ENCODE assay signal across 16 cellular contexts in genomic region chr14:64194404-64194803, GRCh38.
DNase-seq lines count a peak whose midpoint lies in the region; ATAC-seq and TF ChIP-seq lines count a peak whose summit lies in the region.
"Had no signal": no experiment of that assay in that cellular context is flagged by ENCODE, and none has a peak within 500 bp of the region (broad histone marks: within the 10 kb centered on the region; RNA-seq: fewer than 3 reads in every experiment).

No MANE protein-coding gene starts in this region.

- no peak overlapping the region for H2AFZ ChIP-seq in osteoblast (ENCODE audit: low read length)

- no peak overlapping the region for H2BK15ac ChIP-seq in mesendoderm (replicated peaks; ENCODE audit: low read depth)

- H3K4me1 ChIP-seq in mesendoderm (ENCODE audit: control insufficient read depth, low read depth, low read length): no peaks in the 10 kb centered on the region
- peaks cover 4% of the 10 kb centered on the region for H3K4me1 ChIP-seq in osteoblast (ENCODE audit: insufficient read depth, low read length)

- no peaks in the 10 kb centered on the region for H3K79me1 ChIP-seq in mesendoderm (ENCODE audit: low read length)

- no peak overlapping the region for H2AK5ac ChIP-seq in mesendoderm (ENCODE audit: low read length)

- no peak overlapping the region for H3K4me3 Mint-ChIP-seq in stimulated activated naive CD8-positive, alpha-beta T cell treated with anti-CD3 and anti-CD28 coated beads, Interleukin-15, Interleukin-2, amounts not matched to agents 100 ng/mL and 50 ng/mL, for 24 hours
- no peak overlapping the region for H3K4me3 Mint-ChIP-seq in WTC11

- H3K36me3 ChIP-seq in mesendoderm (ENCODE audit: control insufficient read depth, insufficient read depth, low read length) (no peaks in the 10 kb centered on the region), osteoblast (ENCODE audit: insufficient read depth, low read length) (no peaks in the 10 kb centered on the region)
- H3K36me3 ChIP-seq: HAP-1 had no signal

- H3K4me2 ChIP-seq in mesendoderm (ENCODE audit: low read length): no peak overlapping the region
- H3K4me2 ChIP-seq in osteoblast (ENCODE audit: insufficient read depth, low read length): no peak overlapping the region

- H3K9me3 ChIP-seq in osteoblast (ENCODE audit: low read depth, low read length): no peaks in the 10 kb centered on the region
- H3K9me3 ChIP-seq: HAP-1 had no signal

- WGBS in mesendoderm (ENCODE audit: extremely low coverage, insufficient coverage, low lambda C conversion rate): no CpG with 5 or more reads among the region's 3 CpGs

- POLR2A ChIA-PET in WTC11 (lab: Charles Lee): no interaction called here

- ATAC-seq in stimulated activated naive CD8-positive, alpha-beta T cell treated with anti-CD3 and anti-CD28 coated beads, Interleukin-15, Interleukin-2, amounts not matched to agents 100 U/mL and 50 U/mL, for 24 hours: no peak
- ATAC-seq in WTC11: no peak

- H3K4ac ChIP-seq in mesendoderm (ENCODE audit: low read depth, low read length): no peak overlapping the region

- H3K27ac ChIP-seq in mesendoderm (ENCODE audit: low read depth, low read length) (no peak overlapping the region), osteoblast (ENCODE audit: low read depth, low read length) (no peak overlapping the region)

- H3K36me3 Mint-ChIP-seq in stimulated activated naive CD8-positive, alpha-beta T cell treated with anti-CD3 and anti-CD28 coated beads, Interleukin-15, Interleukin-2, amounts not matched to agents 100 ng/mL and 50 ng/mL, for 24 hours (ENCODE audit: low read depth): peaks cover 15% of the 10 kb centered on the region
- peaks cover 28% of the 10 kb centered on the region for H3K36me3 Mint-ChIP-seq in WTC11

- no peak overlapping the region for H3K23ac ChIP-seq in mesendoderm (ENCODE audit: low read length)

- H4K8ac ChIP-seq in mesendoderm (ENCODE audit: low read depth, low read length): no peak overlapping the region

- no peaks in the 10 kb centered on the region for H3K79me2 ChIP-seq in mesendoderm (ENCODE audit: control insufficient read depth, insufficient read depth, low read length)
- no peaks in the 10 kb centered on the region for H3K79me2 ChIP-seq in osteoblast (ENCODE audit: insufficient read depth, low read length)

- no peak overlapping the region for H3K4me3 ChIP-seq in mesendoderm (ENCODE audit: low read length)
- no peak overlapping the region for H3K4me3 ChIP-seq in osteoblast (ENCODE audit: insufficient read depth, low read length)
- H3K4me3 ChIP-seq: HAP-1 had no signal

- H3K27ac Mint-ChIP-seq in stimulated activated naive CD8-positive, alpha-beta T cell treated with anti-CD3 and anti-CD28 coated beads, Interleukin-15, Interleukin-2, amounts not matched to agents 100 ng/mL and 50 ng/mL, for 24 hours: peak overlapping the region; percentile 54
- H3K27ac Mint-ChIP-seq in WTC11: peak overlapping the region; percentile 51

- no peak overlapping the region for H3K18ac ChIP-seq in mesendoderm (ENCODE audit: low read length)

- no peak overlapping the region for H4K5ac ChIP-seq in mesendoderm (ENCODE audit: low read length)

- CTCF ChIA-PET in WTC11 (lab: Charles Lee): interaction anchor here (1.1 to 1.3 kb wide), 2 partner anchors 57 to 109 kb away, joined by 4 read pairs; no protein-coding TSS in a partner anchor

- H3K27me3 Mint-ChIP-seq in stimulated activated naive CD8-positive, alpha-beta T cell treated with anti-CD3 and anti-CD28 coated beads, Interleukin-15, Interleukin-2, amounts not matched to agents 100 ng/mL and 50 ng/mL, for 24 hours: no peaks in the 10 kb centered on the region
- no peaks in the 10 kb centered on the region for H3K27me3 Mint-ChIP-seq in WTC11 (ENCODE audit: low read depth)

- H3K56ac ChIP-seq in mesendoderm (ENCODE audit: low read length): no peak overlapping the region

- H3K9me3 Mint-ChIP-seq in stimulated activated naive CD8-positive, alpha-beta T cell treated with anti-CD3 and anti-CD28 coated beads, Interleukin-15, Interleukin-2, amounts not matched to agents 100 ng/mL and 50 ng/mL, for 24 hours: no peaks in the 10 kb centered on the region
- H3K9me3 Mint-ChIP-seq in WTC11: no peaks in the 10 kb centered on the region

- peaks cover 38% of the 10 kb centered on the region for H3K4me1 Mint-ChIP-seq in stimulated activated naive CD8-positive, alpha-beta T cell treated with anti-CD3 and anti-CD28 coated beads, Interleukin-15, Interleukin-2, amounts not matched to agents 100 ng/mL and 50 ng/mL, for 24 hours (ENCODE audit: low read depth)
- H3K4me1 Mint-ChIP-seq in WTC11: peaks cover 77% of the 10 kb centered on the region

- no peak for TF ChIP-seq CTCF in WTC11 (IDR thresholded peaks at IDR 0.05)
- TF ChIP-seq CTCF in osteoblast (IDR thresholded peaks at IDR 0.05; ENCODE audit: extremely low read depth, low read depth, low read length): no peak

- no peak overlapping the region for H3K9ac ChIP-seq in mesendoderm (ENCODE audit: low read length)

- no peaks in the 10 kb centered on the region for H4K20me1 ChIP-seq in osteoblast (ENCODE audit: insufficient read depth, low read length)

- H3K27me3 ChIP-seq in mesendoderm (ENCODE audit: insufficient read depth, low read length, poor library complexity): no peaks in the 10 kb centered on the region
- H3K27me3 ChIP-seq in osteoblast (ENCODE audit: insufficient read depth, low read length): no peaks in the 10 kb centered on the region

- H2BK5ac ChIP-seq in mesendoderm (ENCODE audit: low read length): no peak overlapping the region

- no peak overlapping the region for H2BK120ac ChIP-seq in mesendoderm (ENCODE audit: low read depth, low read length)

- no peak for DNase-seq in stimulated activated naive CD8-positive, alpha-beta T cell treated with anti-CD3 and anti-CD28 coated beads, Interleukin-15, Interleukin-2, amounts not matched to agents 100 U/mL and 50 U/mL, for 24 hours
- DNase-seq in WTC11 (ENCODE audit: low spot score): no peak
- peak; percentile 22 for DNase-seq in mesendoderm
- no peak for DNase-seq in hippocampal formation (lab: John Stamatoyannopoulos, UW)
- no peak for DNase-seq in LoVo (ENCODE audit: low spot score)
- no peak for DNase-seq in NCI-H82 treated with DMSO at 0.1 percent for 48 hours (lab: John Stamatoyannopoulos, UW; ENCODE audit: unreplicated experiment)
- DNase-seq in osteoblast (ENCODE audit: insufficient read length, low spot score, missing footprints): no peak
- DNase-seq: central memory CD4-positive, alpha-beta T cell; DND-41; foreskin melanocyte; NCI-H2081 treated with DMSO at 0.1 percent for 48 hours; NCI-H748 treated with DMSO at 0.1 percent for 48 hours; SIG-M5; stimulated activated CD4-positive, alpha-beta T cell treated with anti-CD3 and anti-CD28 coated beads, Interleukin-12 subunit alpha, Interleukin-12 subunit beta, amount 100 ng/mL, for 4 hours had no signal

TF ChIP-seq in WTC11, 78 proteins besides CTCF, POLR2A, EP300 and RAD21 (continues in another document):
- TF ChIP-seq ZSCAN18 (CRISPR knock-in tag; IDR thresholded peaks at IDR 0.05) (no peak), AR (CRISPR knock-in tag; IDR thresholded peaks at IDR 0.05) (no peak), ZBTB43 (CRISPR knock-in tag; IDR thresholded peaks at IDR 0.05) (no peak)
